Comparison of ENCODE assay signal across 6 cellular contexts in the genomic region with DNA sequence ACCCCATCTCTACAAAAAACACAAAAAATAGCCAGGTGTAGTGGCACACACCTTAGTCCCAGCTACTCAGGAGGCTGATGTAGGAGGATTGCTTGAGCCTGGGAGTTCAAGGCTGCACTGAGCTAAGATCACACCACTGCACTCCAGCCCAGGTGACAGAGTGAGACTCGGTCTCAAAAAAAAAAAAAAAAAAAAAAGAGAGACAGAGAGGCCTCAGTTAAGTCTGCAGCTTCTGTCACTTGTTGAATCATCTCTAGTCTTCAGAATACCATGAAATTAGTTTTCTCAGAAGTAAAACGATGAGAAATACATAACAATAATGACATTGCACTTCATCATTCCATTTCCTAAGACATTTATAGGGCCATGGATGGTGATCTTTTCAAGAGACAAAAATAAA.
DNase-seq lines count a peak whose midpoint lies in the region; ATAC-seq and TF ChIP-seq lines count a peak whose summit lies in the region.
"Not testable (repeated sequence)": the region's sequence is repeated elsewhere in the genome, so short reads cannot be mapped to it uniquely, and the experiment has no call there.

No MANE protein-coding gene starts in this region.

- not testable (repeated sequence) for H3K36me3 Mint-ChIP-seq in GM23338 (ENCODE audit: low read depth); WTC11; activated CD4-positive, alpha-beta memory T cell treated with anti-CD3 and anti-CD28 coated beads for 36 hours; activated T-cell treated with anti-CD3 and anti-CD28 coated beads, Interleukin-2, amount 50 U/mL, for 72 hours (ENCODE audit: insufficient read depth in 2 of 2); activated naive CD8-positive, alpha-beta T cell; neural crest cell (ENCODE audit: low read depth)

- CTCF ChIA-PET in WTC11 (lab: Charles Lee): interaction anchor here (1.2 kb wide), 1 partner anchor 11 kb away, joined by 3 read pairs; no protein-coding TSS in a partner anchor
- CTCF ChIA-PET in activated CD4-positive, alpha-beta memory T cell treated with anti-CD3 and anti-CD28 coated beads for 36 hours (lab: Charles Lee): not testable (repeated sequence)

- H3K27ac Mint-ChIP-seq in GM23338: not testable (repeated sequence)
- H3K27ac Mint-ChIP-seq in WTC11 (0 out of 2 replicates have a peak overlapping the region, but pooled peaks have one; percentile 3), neural crest cell (ENCODE audit: unreplicated experiment) (peak overlapping the region; percentile 7)
- H3K27ac Mint-ChIP-seq in activated CD4-positive, alpha-beta memory T cell treated with anti-CD3 and anti-CD28 coated beads for 36 hours: peak overlapping the region; percentile 60
- peak overlapping the region; percentile 14 for H3K27ac Mint-ChIP-seq in activated T-cell treated with anti-CD3 and anti-CD28 coated beads, Interleukin-2, amount 50 U/mL, for 72 hours
- peak overlapping the region; percentile 41 for H3K27ac Mint-ChIP-seq in activated naive CD8-positive, alpha-beta T cell

- not testable (repeated sequence) for H3K79me2 ChIP-seq in GM23338 (replicated peaks; ENCODE audit: insufficient read depth)

- H3K9me3 Mint-ChIP-seq in GM23338; WTC11; activated CD4-positive, alpha-beta memory T cell treated with anti-CD3 and anti-CD28 coated beads for 36 hours; activated T-cell treated with anti-CD3 and anti-CD28 coated beads, Interleukin-2, amount 50 U/mL, for 72 hours; activated naive CD8-positive, alpha-beta T cell (ENCODE audit: low read depth); neural crest cell: not testable (repeated sequence)

- peaks cover 27% of the 10 kb centered on the region for H3K27me3 ChIP-seq in GM23338 (ENCODE audit: insufficient read depth)

- H3F3A ChIP-seq in GM23338 (replicated peaks; ENCODE audit: low read depth): not testable (repeated sequence)

- H3K36me3 ChIP-seq in GM23338 (ENCODE audit: insufficient read depth): not testable (repeated sequence)

- H2AFZ ChIP-seq in GM23338: peak overlapping the region; percentile 80; the same call in 1 of the 2 replicates

- H3K4me1 Mint-ChIP-seq in GM23338: not testable (repeated sequence)
- H3K4me1 Mint-ChIP-seq in WTC11 (peaks cover 27% of the 10 kb centered on the region), neural crest cell (peaks cover 18% of the 10 kb centered on the region)
- H3K4me1 Mint-ChIP-seq in activated CD4-positive, alpha-beta memory T cell treated with anti-CD3 and anti-CD28 coated beads for 36 hours (ENCODE audit: low read depth): peaks cover 50% of the 10 kb centered on the region
- peaks cover 75% of the 10 kb centered on the region for H3K4me1 Mint-ChIP-seq in activated T-cell treated with anti-CD3 and anti-CD28 coated beads, Interleukin-2, amount 50 U/mL, for 72 hours (ENCODE audit: low read depth)
- H3K4me1 Mint-ChIP-seq in activated naive CD8-positive, alpha-beta T cell (ENCODE audit: low read depth): peaks cover 51% of the 10 kb centered on the region

- not testable (repeated sequence) for H4K20me1 ChIP-seq in GM23338 (replicated peaks; ENCODE audit: insufficient read depth)

- not testable (repeated sequence) for H3K4me1 ChIP-seq in GM23338 (ENCODE audit: insufficient read depth)

- ATAC-seq in GM23338, WTC11: not testable (repeated sequence)
- ATAC-seq in activated T-cell treated with anti-CD3 and anti-CD28 coated beads, Interleukin-2, amount 50 U/mL, for 72 hours (replicated peaks in 1 of 2): peak; percentile 33 to 35

- not testable (repeated sequence) for H3K27ac ChIP-seq in GM23338 (ENCODE audit: low read depth)

- not testable (repeated sequence) for H3K4me3 Mint-ChIP-seq in GM23338; WTC11; activated CD4-positive, alpha-beta memory T cell treated with anti-CD3 and anti-CD28 coated beads for 36 hours; activated naive CD8-positive, alpha-beta T cell; neural crest cell
- peak overlapping the region; percentile 44 to 71 for H3K4me3 Mint-ChIP-seq in activated T-cell treated with anti-CD3 and anti-CD28 coated beads, Interleukin-2, amount 50 U/mL, for 72 hours

- H3K4me3 ChIP-seq in GM23338: not testable (repeated sequence)

- not testable (repeated sequence) for DNase-seq in GM23338 (ENCODE audit: low spot score); WTC11 (ENCODE audit: low spot score); activated CD4-positive, alpha-beta memory T cell treated with anti-CD3 and anti-CD28 coated beads for 36 hours; activated T-cell treated with anti-CD3 and anti-CD28 coated beads, Interleukin-2, amount 50 U/mL, for 72 hours; neural crest cell (ENCODE audit: low read depth, low spot score)

- intact Hi-C loops in activated CD4-positive, alpha-beta memory T cell treated with anti-CD3 and anti-CD28 coated beads for 36 hours (cut with micrococcal nuclease): not testable (repeated sequence)

- H3K4me2 ChIP-seq in GM23338: not testable (repeated sequence)

- H3K9me2 ChIP-seq in GM23338 (ENCODE audit: insufficient read depth): not testable (repeated sequence)

- POLR2A ChIA-PET in WTC11 (lab: Charles Lee): not testable (repeated sequence)
- POLR2A ChIA-PET in activated CD4-positive, alpha-beta memory T cell treated with anti-CD3 and anti-CD28 coated beads for 36 hours (lab: Charles Lee): interaction anchor here (1.7 to 2.2 kb wide), 2 partner anchors 31 to 102 kb away, joined by 4 to 7 read pairs; no protein-coding TSS in a partner anchor

- TF ChIP-seq CTCF in GM23338 (conservative IDR thresholded peaks at IDR 0.05; ENCODE audit: low read depth in 2 of 2); WTC11 (IDR thresholded peaks at IDR 0.05); neural crest cell (conservative IDR thresholded peaks at IDR 0.05): not testable (repeated sequence)

- H3K27me3 Mint-ChIP-seq in GM23338 (ENCODE audit: insufficient read depth, low read depth, poor library complexity): peaks cover 23% of the 10 kb centered on the region
- peaks cover 17% of the 10 kb centered on the region for H3K27me3 Mint-ChIP-seq in WTC11 (ENCODE audit: low read depth)
- H3K27me3 Mint-ChIP-seq in activated CD4-positive, alpha-beta memory T cell treated with anti-CD3 and anti-CD28 coated beads for 36 hours; activated T-cell treated with anti-CD3 and anti-CD28 coated beads, Interleukin-2, amount 50 U/mL, for 72 hours (ENCODE audit: low read depth); activated naive CD8-positive, alpha-beta T cell: not testable (repeated sequence)
- peaks cover 51% of the 10 kb centered on the region for H3K27me3 Mint-ChIP-seq in neural crest cell (ENCODE audit: low read depth)
